In the genomic region with DNA sequence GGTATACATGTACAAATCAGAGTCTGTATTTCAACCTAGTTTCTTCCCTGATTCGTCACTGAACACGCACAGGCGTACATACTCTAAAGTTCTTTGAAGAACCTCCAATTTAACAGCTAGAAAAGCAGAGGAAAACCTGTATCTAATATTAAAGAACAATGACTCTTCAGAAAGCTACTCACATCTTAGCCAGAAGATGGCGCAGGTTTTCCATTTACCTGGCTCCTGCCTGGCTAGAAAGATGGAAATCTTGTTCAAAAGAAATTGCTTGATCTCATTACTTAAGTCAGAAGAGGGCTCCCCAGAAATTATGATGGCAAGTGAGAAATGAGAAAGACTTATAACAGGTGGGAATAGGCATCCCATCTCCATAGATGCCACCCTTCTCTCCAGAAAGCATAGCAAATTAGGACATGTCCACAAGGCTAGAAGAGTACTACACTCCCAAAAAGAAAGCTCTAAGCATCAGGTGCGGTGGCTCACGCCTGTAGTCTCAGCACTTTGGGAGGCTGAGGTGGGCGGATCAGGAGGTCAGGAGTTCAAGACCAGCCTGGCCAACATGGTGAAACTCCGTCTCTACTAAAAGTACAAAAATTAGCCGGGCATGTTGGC, we compare ENCODE assay signal across 1 cellular context.
A peak's percentile ranks its signal among the peaks of the same experiment; 100 is the strongest.
TF ChIP-seq lines count a peak whose summit lies in the region.

No MANE protein-coding gene starts in this region.

TF ChIP-seq in HepG2, 621 proteins besides CTCF, POLR2A, EP300 and RAD21:
- TF ChIP-seq ZNF614 (CRISPR knock-in tag; IDR thresholded peaks at IDR 0.05; ENCODE audit: borderline replicate concordance): 0 out of 2 replicates have a peak, but pooled peaks have one; percentile 28
- TF ChIP-seq SRY (CRISPR knock-in tag; IDR thresholded peaks at IDR 0.05): no peak
- TF ChIP-seq, protein P1, sequence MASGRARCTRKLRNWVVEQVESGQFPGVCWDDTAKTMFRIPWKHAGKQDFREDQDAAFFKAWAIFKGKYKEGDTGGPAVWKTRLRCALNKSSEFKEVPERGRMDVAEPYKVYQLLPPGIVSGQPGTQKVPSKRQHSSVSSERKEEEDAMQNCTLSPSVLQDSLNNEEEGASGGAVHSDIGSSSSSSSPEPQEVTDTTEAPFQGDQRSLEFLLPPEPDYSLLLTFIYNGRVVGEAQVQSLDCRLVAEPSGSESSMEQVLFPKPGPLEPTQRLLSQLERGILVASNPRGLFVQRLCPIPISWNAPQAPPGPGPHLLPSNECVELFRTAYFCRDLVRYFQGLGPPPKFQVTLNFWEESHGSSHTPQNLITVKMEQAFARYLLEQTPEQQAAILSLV (CRISPR knock-in tag; IDR thresholded peaks at IDR 0.05; ENCODE audit: borderline replicate concordance): no peak
- peak; percentile 51; the same call in 1 of the 2 replicates for TF ChIP-seq ZSCAN31 (CRISPR knock-in tag; IDR thresholded peaks at IDR 0.05; ENCODE audit: low read depth)
- TF ChIP-seq, protein P2, sequence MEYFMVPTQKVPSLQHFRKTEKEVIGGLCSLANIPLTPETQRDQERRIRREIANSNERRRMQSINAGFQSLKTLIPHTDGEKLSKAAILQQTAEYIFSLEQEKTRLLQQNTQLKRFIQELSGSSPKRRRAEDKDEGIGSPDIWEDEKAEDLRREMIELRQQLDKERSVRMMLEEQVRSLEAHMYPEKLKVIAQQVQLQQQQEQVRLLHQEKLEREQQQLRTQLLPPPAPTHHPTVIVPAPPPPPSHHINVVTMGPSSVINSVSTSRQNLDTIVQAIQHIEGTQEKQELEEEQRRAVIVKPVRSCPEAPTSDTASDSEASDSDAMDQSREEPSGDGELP (IDR thresholded peaks at IDR 0.05; ENCODE audit: borderline replicate concordance, low read depth): no peak
- TF ChIP-seq, protein P3, sequence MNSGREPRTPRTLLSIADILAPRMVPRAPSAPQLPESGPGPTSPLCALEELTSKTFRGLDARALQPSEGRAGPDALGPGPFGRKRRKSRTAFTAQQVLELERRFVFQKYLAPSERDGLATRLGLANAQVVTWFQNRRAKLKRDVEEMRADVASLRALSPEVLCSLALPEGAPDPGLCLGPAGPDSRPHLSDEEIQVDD (CRISPR knock-in tag; IDR thresholded peaks at IDR 0.05; ENCODE audit: borderline replicate concordance): no peak
- no peak for TF ChIP-seq RORA (CRISPR knock-in tag; IDR thresholded peaks at IDR 0.05)
- TF ChIP-seq HDAC2 (CRISPR knock-in tag; IDR thresholded peaks at IDR 0.05): no peak
- TF ChIP-seq KLF12 (CRISPR knock-in tag; IDR thresholded peaks at IDR 0.05; ENCODE audit: borderline replicate concordance): no peak
- TF ChIP-seq SMC3 (IDR thresholded peaks at IDR 0.05; ENCODE audit: low read length): peak; percentile 87
- TF ChIP-seq STAG1 (CRISPR knock-in tag; IDR thresholded peaks at IDR 0.05): peak; percentile 91
- no peak for TF ChIP-seq IKZF1 (IDR thresholded peaks at IDR 0.05)
- no peak for TF ChIP-seq MBNL3 (CRISPR knock-in tag; conservative IDR thresholded peaks at IDR 0.05)
- TF ChIP-seq, protein P4, sequence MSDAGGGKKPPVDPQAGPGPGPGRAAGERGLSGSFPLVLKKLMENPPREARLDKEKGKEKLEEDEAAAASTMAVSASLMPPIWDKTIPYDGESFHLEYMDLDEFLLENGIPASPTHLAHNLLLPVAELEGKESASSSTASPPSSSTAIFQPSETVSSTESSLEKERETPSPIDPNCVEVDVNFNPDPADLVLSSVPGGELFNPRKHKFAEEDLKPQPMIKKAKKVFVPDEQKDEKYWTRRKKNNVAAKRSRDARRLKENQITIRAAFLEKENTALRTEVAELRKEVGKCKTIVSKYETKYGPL (CRISPR knock-in tag; IDR thresholded peaks at IDR 0.05): no peak
